ENCODE assay signal across 19 cellular contexts in the genomic region with DNA sequence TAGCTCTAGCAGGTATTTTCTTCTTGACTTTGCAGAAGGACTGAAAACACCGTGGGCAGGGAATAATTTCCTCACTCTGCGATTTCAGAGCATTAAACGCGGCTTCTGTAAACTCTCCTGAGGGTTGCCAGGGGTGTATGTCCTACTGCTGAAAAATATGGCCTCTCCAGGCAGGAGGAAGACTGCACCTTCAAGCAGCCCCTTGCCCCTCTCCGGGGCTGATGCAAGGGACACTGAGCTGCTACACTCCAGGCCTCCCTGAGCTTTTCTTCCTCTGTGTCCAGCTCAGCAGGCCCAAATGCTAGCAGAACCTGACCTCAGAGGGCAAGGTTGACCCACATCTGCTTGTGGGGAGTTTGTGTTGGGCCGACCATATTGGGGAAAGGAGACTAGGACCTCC. TPM values are rescaled to one million over a fixed set of nuclear protein-coding genes. Genes with fewer than 3 reads are reported as not detected.
A peak's percentile ranks its signal among the peaks of the same experiment; 100 is the strongest.
DNase-seq lines count a peak whose midpoint lies in the region; ATAC-seq, FAIRE-seq and TF ChIP-seq lines count a peak whose summit lies in the region.
"Had no signal": no experiment of that assay in that cellular context is flagged by ENCODE, and none has a peak within 500 bp of the region (broad histone marks: within the 10 kb centered on the region; RNA-seq: fewer than 3 reads in every experiment).

No MANE protein-coding gene starts in this region.

- H3K4me1 ChIP-seq in kidney (ENCODE audit: control insufficient read depth in 1 of 2, insufficient read depth in 1 of 2, low read depth in 1 of 2, low read length in 2 of 2) (no peaks in the 10 kb centered on the region), mucosa of descending colon (ENCODE audit: low read depth) (no peaks in the 10 kb centered on the region)
- H3K4me1 ChIP-seq: parathyroid adenoma, SJSA1, vagina had no signal

- CTCF ChIA-PET in activated CD8-positive, alpha-beta memory T cell treated with anti-CD3 and anti-CD28 coated beads, Interleukin-2, amount 10 ng/mL, durations not matched to agents 7 days and 5 days (lab: Charles Lee), result interaction anchor here (0.7 to 1.4 kb wide), 2 partner anchors 87 to 128 kb away, joined by 3 to 4 read pairs; a partner anchor contains a TSS
- CTCF ChIA-PET in activated CD8-positive, alpha-beta T cell treated with anti-CD3 and anti-CD28 coated beads for 36 hours (lab: Charles Lee), result no interaction called here

- peak overlapping the region; percentile 93 for H3K27ac Mint-ChIP-seq in activated CD8-positive, alpha-beta memory T cell treated with anti-CD3 and anti-CD28 coated beads, Interleukin-2, amount 10 ng/mL, durations not matched to agents 7 days and 5 days
- H3K27ac Mint-ChIP-seq in activated CD8-positive, alpha-beta T cell treated with anti-CD3 and anti-CD28 coated beads for 36 hours, result peak overlapping the region; percentile 100
- H3K27ac Mint-ChIP-seq in immature natural killer cell, result peak overlapping the region in 4 of 6 donors; percentile 21 to 78 (median 72)
- H3K27ac Mint-ChIP-seq in stimulated activated naive B cell treated with anti-CD40 and anti-IgM and Interleukin-4, amounts not matched to agents 10 μg/mL and 1 μg/mL and 100 μg/mL, for 72 hours, result peak overlapping the region; percentile 16

- no peaks in the 10 kb centered on the region for H3K27me3 Mint-ChIP-seq in activated CD8-positive, alpha-beta memory T cell treated with anti-CD3 and anti-CD28 coated beads, Interleukin-2, amount 10 ng/mL, durations not matched to agents 7 days and 5 days
- no peaks in the 10 kb centered on the region for H3K27me3 Mint-ChIP-seq in activated CD8-positive, alpha-beta T cell treated with anti-CD3 and anti-CD28 coated beads for 36 hours
- H3K27me3 Mint-ChIP-seq in immature natural killer cell (ENCODE audit: low read depth in 3 of 3), result peaks cover 0 to 3% (median 0%) of the 10 kb centered on the region in 3 donors
- no peaks in the 10 kb centered on the region for H3K27me3 Mint-ChIP-seq in stimulated activated naive B cell treated with anti-CD40 and anti-IgM and Interleukin-4, amounts not matched to agents 10 μg/mL and 1 μg/mL and 100 μg/mL, for 72 hours

- peaks cover 58% of the 10 kb centered on the region for H3K4me1 Mint-ChIP-seq in activated CD8-positive, alpha-beta memory T cell treated with anti-CD3 and anti-CD28 coated beads, Interleukin-2, amount 10 ng/mL, durations not matched to agents 7 days and 5 days
- peaks cover 41% of the 10 kb centered on the region for H3K4me1 Mint-ChIP-seq in activated CD8-positive, alpha-beta T cell treated with anti-CD3 and anti-CD28 coated beads for 36 hours (ENCODE audit: low read depth)
- H3K4me1 Mint-ChIP-seq in immature natural killer cell, result peaks cover 67 to 81% of the 10 kb centered on the region in 2 donors
- peaks cover 45 to 53% of the 10 kb centered on the region in 2 donors for H3K4me1 Mint-ChIP-seq in stimulated activated naive B cell treated with anti-CD40 and anti-IgM and Interleukin-4, amounts not matched to agents 10 μg/mL and 1 μg/mL and 100 μg/mL, for 72 hours

- no peak for DNase-seq in activated CD8-positive, alpha-beta memory T cell treated with anti-CD3 and anti-CD28 coated beads, Interleukin-2, amount 10 ng/mL, durations not matched to agents 7 days and 5 days
- DNase-seq in activated CD8-positive, alpha-beta memory T cell treated with anti-CD3 and anti-CD28 coated beads, Interleukin-2, amount 50 U/mL, for 48 hours, result no peak
- no peak for DNase-seq in activated CD8-positive, alpha-beta T cell treated with anti-CD3 and anti-CD28 coated beads for 36 hours
- no peak for DNase-seq in immature natural killer cell
- DNase-seq in stimulated activated naive B cell treated with anti-CD40 and anti-IgM and Interleukin-4, amounts not matched to agents 10 μg/mL and 1 μg/mL and 100 μg/mL, for 72 hours, result no peak
- no peak for DNase-seq in kidney
- no peak for DNase-seq in mucosa of descending colon
- DNase-seq: hippocampal formation, NCI-H2081 treated with DMSO at 0.1 percent for 48 hours, NCI-H510A treated with DMSO at 0.1 percent for 48 hours had no signal

- H3K9me3 ChIP-seq in kidney (ENCODE audit: control insufficient read depth in 1 of 2, low read length in 2 of 2) (no peaks in the 10 kb centered on the region), mucosa of descending colon (no peaks in the 10 kb centered on the region)
- H3K9me3 ChIP-seq: vagina had no signal

- H3K4me3 Mint-ChIP-seq in activated CD8-positive, alpha-beta memory T cell treated with anti-CD3 and anti-CD28 coated beads, Interleukin-2, amount 10 ng/mL, durations not matched to agents 7 days and 5 days, result peak overlapping the region; percentile 80
- peak overlapping the region; percentile 83 for H3K4me3 Mint-ChIP-seq in activated CD8-positive, alpha-beta T cell treated with anti-CD3 and anti-CD28 coated beads for 36 hours
- peak overlapping the region; percentile 46 to 95 (median 85) for H3K4me3 Mint-ChIP-seq in immature natural killer cell
- H3K4me3 Mint-ChIP-seq in stimulated activated naive B cell treated with anti-CD40 and anti-IgM and Interleukin-4, amounts not matched to agents 10 μg/mL and 1 μg/mL and 100 μg/mL, for 72 hours, result no peak overlapping the region

- H3K9ac ChIP-seq in kidney (ENCODE audit: low read length in 2 of 2), result no peak overlapping the region
- H3K9ac ChIP-seq: parathyroid adenoma had no signal

- intact Hi-C loops in activated CD8-positive, alpha-beta T cell treated with anti-CD3 and anti-CD28 coated beads for 36 hours (cut with micrococcal nuclease), result loop anchor here (2.0 kb wide), 1 partner anchor 15 kb away; no protein-coding TSS in a partner anchor
- intact Hi-C loops in kidney (cut with DNase I), result no loop called here
- intact Hi-C loops in mucosa of descending colon (cut with DNase I, micrococcal nuclease), result no loop called here

- H3K4me3 ChIP-seq in kidney (ENCODE audit: low read length in 2 of 2) (no peak overlapping the region), mucosa of descending colon (no peak overlapping the region)
- H3K4me3 ChIP-seq: cardiac muscle cell, SJSA1 had no signal

- ATAC-seq in activated CD8-positive, alpha-beta memory T cell treated with anti-CD3 and anti-CD28 coated beads, Interleukin-2, amount 10 ng/mL, durations not matched to agents 7 days and 5 days, result no peak
- ATAC-seq in activated CD8-positive, alpha-beta T cell treated with anti-CD3 and anti-CD28 coated beads for 36 hours, result no peak
- ATAC-seq in stimulated activated naive B cell treated with anti-CD40 and anti-IgM and Interleukin-4, amounts not matched to agents 10 μg/mL and 1 μg/mL and 100 μg/mL, for 72 hours (replicated peaks), result no peak
- no peak for ATAC-seq in activated CD4-positive, CD25-positive, alpha-beta regulatory T cell treated with anti-CD3 and anti-CD28 coated beads, Interleukin-2, amount 50 U/mL, for 24 hours
- ATAC-seq in mucosa of descending colon, result no peak
- ATAC-seq: HepG2 had no signal

- FAIRE-seq in kidney (lab: Jason Lieb, UNC), result no peak
- FAIRE-seq: HepG2, TTC549 had no signal

- POLR2A ChIA-PET in activated CD8-positive, alpha-beta T cell treated with anti-CD3 and anti-CD28 coated beads for 36 hours (lab: Charles Lee), result interaction anchor here (0.6 to 1.3 kb wide), 3 partner anchors 9 to 73 kb away, joined by 3 to 6 read pairs (median 4); no protein-coding TSS in a partner anchor

- H3K27ac ChIP-seq in kidney (ENCODE audit: low read depth in 2 of 2, low read length in 2 of 2), result no peak overlapping the region
- H3K27ac ChIP-seq: cardiac muscle cell, parathyroid adenoma, SJSA1, vagina had no signal

- no peak for TF ChIP-seq CTCF in activated CD8-positive, alpha-beta T cell treated with anti-CD3 and anti-CD28 coated beads for 36 hours (IDR thresholded peaks at IDR 0.05)
- TF ChIP-seq CTCF in kidney (IDR thresholded peaks at IDR 0.05; ENCODE audit: borderline replicate concordance, extremely low read depth, insufficient read depth) (no peak), mucosa of descending colon (IDR thresholded peaks at IDR 0.05) (no peak)

- peaks cover 3% of the 10 kb centered on the region for H3K9me3 Mint-ChIP-seq in activated CD8-positive, alpha-beta memory T cell treated with anti-CD3 and anti-CD28 coated beads, Interleukin-2, amount 10 ng/mL, durations not matched to agents 7 days and 5 days (ENCODE audit: low read depth)
- no peaks in the 10 kb centered on the region for H3K9me3 Mint-ChIP-seq in activated CD8-positive, alpha-beta T cell treated with anti-CD3 and anti-CD28 coated beads for 36 hours
- no peaks in the 10 kb centered on the region for H3K9me3 Mint-ChIP-seq in immature natural killer cell
- H3K9me3 Mint-ChIP-seq in stimulated activated naive B cell treated with anti-CD40 and anti-IgM and Interleukin-4, amounts not matched to agents 10 μg/mL and 1 μg/mL and 100 μg/mL, for 72 hours, result no peaks in the 10 kb centered on the region

- H3K36me3 ChIP-seq in kidney (ENCODE audit: control insufficient read depth in 1 of 2, insufficient read depth in 2 of 2, low read length in 2 of 2), result no peaks in the 10 kb centered on the region
- H3K36me3 ChIP-seq in mucosa of descending colon (ENCODE audit: low read depth), result no peaks in the 10 kb centered on the region
- H3K36me3 ChIP-seq: cardiac muscle cell, SJSA1, vagina had no signal

- peaks cover 32% of the 10 kb centered on the region for H3K36me3 Mint-ChIP-seq in activated CD8-positive, alpha-beta memory T cell treated with anti-CD3 and anti-CD28 coated beads, Interleukin-2, amount 10 ng/mL, durations not matched to agents 7 days and 5 days
- H3K36me3 Mint-ChIP-seq in activated CD8-positive, alpha-beta T cell treated with anti-CD3 and anti-CD28 coated beads for 36 hours (ENCODE audit: low read depth), result peaks cover 57% of the 10 kb centered on the region
- peaks cover 0 to 7% (median 0%) of the 10 kb centered on the region in 3 donors for H3K36me3 Mint-ChIP-seq in immature natural killer cell
- no peaks in the 10 kb centered on the region for H3K36me3 Mint-ChIP-seq in stimulated activated naive B cell treated with anti-CD40 and anti-IgM and Interleukin-4, amounts not matched to agents 10 μg/mL and 1 μg/mL and 100 μg/mL, for 72 hours

RNA-seq across cellular contexts. Expression of a gene that starts 2.2 kb away (rescaled TPM):
- 100 to 1,000 TPM; 152 to 181 TPM for total RNA-seq in activated CD8-positive, alpha-beta memory T cell treated with anti-CD3 and anti-CD28 coated beads, Interleukin-2, amount 10 ng/mL, durations not matched to agents 7 days and 5 days
- total RNA-seq in activated CD8-positive, alpha-beta T cell treated with anti-CD3 and anti-CD28 coated beads for 36 hours, result 100 to 1,000 TPM; 196 to 201 TPM
- polyA plus RNA-seq in immature natural killer cell (10 to 100 TPM; 17.3 to 47.3 (median 19.1) TPM), kidney (ENCODE audit: insufficient read depth, low read depth, low replicate concordance) (0.24 TPM)
- total RNA-seq in kidney (6.7 TPM), mucosa of descending colon (1 to 10 TPM; 2.3 to 4.3 (median 2.8) TPM)
- total RNA-seq: A673, HepG2, OCI-LY7 had no signal
- polyA plus RNA-seq: cardiac muscle cell, HepG2 had no signal

RNA-seq across cellular contexts. Expression of a gene that starts 21.7 kb away (rescaled TPM):
- total RNA-seq in activated CD8-positive, alpha-beta memory T cell treated with anti-CD3 and anti-CD28 coated beads, Interleukin-2, amount 10 ng/mL, durations not matched to agents 7 days and 5 days, result under 1 TPM; 0.30 to 0.96 TPM
- 1 to 10 TPM; 3.9 to 4.7 TPM for total RNA-seq in activated CD8-positive, alpha-beta T cell treated with anti-CD3 and anti-CD28 coated beads for 36 hours
- polyA plus RNA-seq in immature natural killer cell, result under 1 TPM in 2 of 3 donors, not detected in 1; 0.41 to 0.43 TPM
- 27.0 TPM for total RNA-seq in kidney
- polyA plus RNA-seq in kidney (ENCODE audit: insufficient read depth, low read depth, low replicate concordance), result 26.6 TPM
- 10 to 100 TPM in 2 of 3 donors, 1 to 10 TPM in 1; 6.2 to 36.8 (median 18.4) TPM for total RNA-seq in mucosa of descending colon
- total RNA-seq: A673 had no signal
- polyA plus RNA-seq: cardiac muscle cell had no signal

RNA-seq across cellular contexts. Expression of a gene that starts 49.4 kb away (rescaled TPM):
- under 1 TPM; 0.52 to 0.93 TPM for total RNA-seq in activated CD8-positive, alpha-beta memory T cell treated with anti-CD3 and anti-CD28 coated beads, Interleukin-2, amount 10 ng/mL, durations not matched to agents 7 days and 5 days
- 1 to 10 TPM; 1.1 to 1.3 TPM for total RNA-seq in activated CD8-positive, alpha-beta T cell treated with anti-CD3 and anti-CD28 coated beads for 36 hours
- polyA plus RNA-seq in immature natural killer cell (not detected), kidney (ENCODE audit: insufficient read depth, low read depth, low replicate concordance) (17.2 TPM)
- total RNA-seq in kidney (19.1 TPM), mucosa of descending colon (10 to 100 TPM in 1 of 3 donors, 1 to 10 TPM in 2; 3.9 to 11.8 (median 8.5) TPM)

RNA-seq across cellular contexts. Expression of a gene that starts 59.7 kb away (rescaled TPM):
- total RNA-seq in activated CD8-positive, alpha-beta memory T cell treated with anti-CD3 and anti-CD28 coated beads, Interleukin-2, amount 10 ng/mL, durations not matched to agents 7 days and 5 days, result 100 to 1,000 TPM; 106 to 121 TPM
- total RNA-seq in activated CD8-positive, alpha-beta T cell treated with anti-CD3 and anti-CD28 coated beads for 36 hours, result 100 to 1,000 TPM in 1 of 2 experiments, 10 to 100 TPM in 1; 93.2 to 101 TPM
- polyA plus RNA-seq in immature natural killer cell, result 100 to 1,000 TPM; 292 to 631 (median 400) TPM
- total RNA-seq in kidney, result 130 TPM
- 139 TPM for polyA plus RNA-seq in kidney (ENCODE audit: insufficient read depth, low read depth, low replicate concordance)
- total RNA-seq in mucosa of descending colon, result 10 to 100 TPM; 35.8 to 95.2 (median 46.6) TPM

Comparison
In these comparisons a context has a peak if more than half of its experiments do, and no peak if none do; other contexts are left out.
1. H3K27ac Mint-ChIP-seq: peak in every context shown above with its lines; median percentile 100 in activated CD8-positive, alpha-beta T cell treated with anti-CD3 and anti-CD28 coated beads for 36 hours; 93 in activated CD8-positive, alpha-beta memory T cell treated with anti-CD3 and anti-CD28 coated beads, Interleukin-2, amount 10 ng/mL, durations not matched to agents 7 days and 5 days; 72 in immature natural killer cell; 16 in stimulated activated naive B cell treated with anti-CD40 and anti-IgM and Interleukin-4, amounts not matched to agents 10 μg/mL and 1 μg/mL and 100 μg/mL, for 72 hours.
2. H3K4me3 Mint-ChIP-seq: peak in activated CD8-positive, alpha-beta memory T cell treated with anti-CD3 and anti-CD28 coated beads, Interleukin-2, amount 10 ng/mL, durations not matched to agents 7 days and 5 days (single experiment), activated CD8-positive, alpha-beta T cell treated with anti-CD3 and anti-CD28 coated beads for 36 hours (single experiment) and immature natural killer cell (5 of 5); none in stimulated activated naive B cell treated with anti-CD40 and anti-IgM and Interleukin-4, amounts not matched to agents 10 μg/mL and 1 μg/mL and 100 μg/mL, for 72 hours (0 of 2).
3. RNA of a gene that starts 2.2 kb away (total RNA-seq): 196 to 201 TPM in activated CD8-positive, alpha-beta T cell treated with anti-CD3 and anti-CD28 coated beads for 36 hours and 152 to 181 TPM in activated CD8-positive, alpha-beta memory T cell treated with anti-CD3 and anti-CD28 coated beads, Interleukin-2, amount 10 ng/mL, durations not matched to agents 7 days and 5 days; 6.7 TPM in kidney (single experiment) and 2.3 to 4.3 TPM in mucosa of descending colon; every median in the first group is over 10 times any median in the second.